19 cellular contexts compared by ENCODE assay signal in genomic region chr6:156425374-156425773, GRCh38.
DNase-seq lines count a peak whose midpoint lies in the region; ATAC-seq, FAIRE-seq and TF ChIP-seq lines count a peak whose summit lies in the region.
"Had no signal": no experiment of that assay in that cellular context is flagged by ENCODE, and none has a peak within 500 bp of the region (broad histone marks: within the 10 kb centered on the region; RNA-seq: fewer than 3 reads in every experiment).

No MANE protein-coding gene starts in this region.

- FAIRE-seq in astrocyte (lab: Jason Lieb, UNC) = no peak
- FAIRE-seq: D721Med had no signal

- H4K20me1 ChIP-seq in astrocyte (ENCODE audit: insufficient read depth, low read length) = no peaks in the 10 kb centered on the region

- H3K4me1 ChIP-seq in heart left ventricle (peaks cover 0 to 11% (median 0%) of the 10 kb centered on the region in 12 donors), astrocyte (ENCODE audit: insufficient read depth, low read length) (peaks cover 22% of the 10 kb centered on the region), tibial artery (peaks cover 0 to 40% (median 7%) of the 10 kb centered on the region in 4 donors)
- H3K4me1 ChIP-seq: lower lobe of right lung, neural progenitor cell, tibial nerve had no signal

- peak overlapping the region; percentile 71 for H3K9ac ChIP-seq in astrocyte (ENCODE audit: low read length)
- H3K9ac ChIP-seq: neural progenitor cell had no signal

- H2AFZ ChIP-seq in astrocyte (ENCODE audit: low read depth, low read length) = no peak overlapping the region
- H2AFZ ChIP-seq: neural progenitor cell had no signal

- H3K27ac ChIP-seq in heart left ventricle (peak overlapping the region in 7 of 12 donors; percentile 3 to 71 (median 28)), astrocyte (ENCODE audit: low read depth, low read length) (peak overlapping the region; percentile 88), tibial artery (peak overlapping the region; percentile 39 to 55)
- H3K27ac ChIP-seq: 22Rv1, lower lobe of right lung, neural progenitor cell, tibial nerve, WERI-Rb-1 had no signal

- H3K27me3 ChIP-seq in heart left ventricle (no peaks in the 10 kb centered on the region), astrocyte (ENCODE audit: insufficient read depth, low read length) (no peaks in the 10 kb centered on the region), tibial artery (no peaks in the 10 kb centered on the region)
- H3K27me3 ChIP-seq: neural progenitor cell, tibial nerve had no signal

- peak overlapping the region; percentile 61 for H3K4me2 ChIP-seq in astrocyte (ENCODE audit: low read length)
- H3K4me2 ChIP-seq: neural progenitor cell had no signal

- intact Hi-C loops in heart left ventricle (cut with DNase I) = no loop called here
- intact Hi-C loops in Right ventricle myocardium superior (cut with DNase I) = no loop called here
- intact Hi-C loops in tibial artery (cut with DNase I; ENCODE audit: low total_unique reads) = no loop called here

- no peaks in the 10 kb centered on the region for H3K79me2 ChIP-seq in astrocyte (ENCODE audit: insufficient read depth, low read length)

- H3K36me3 Mint-ChIP-seq in astrocyte (ENCODE audit: low read depth, unreplicated experiment) = peaks cover 9% of the 10 kb centered on the region
- H3K36me3 Mint-ChIP-seq in activated T-cell treated with anti-CD3 and anti-CD28 coated beads, Interleukin-2, amount 50 U/mL, for 4 hours (ENCODE audit: insufficient read depth) = no peaks in the 10 kb centered on the region
- H3K36me3 Mint-ChIP-seq in stimulated activated naive B cell treated with anti-CD40 and anti-IgM and Interleukin-4, amounts not matched to agents 10 μg/mL and 1 μg/mL and 100 μg/mL, for 72 hours = peaks cover 4 to 6% of the 10 kb centered on the region in 2 donors
- H3K36me3 Mint-ChIP-seq: neural progenitor cell had no signal

- H3K4me3 ChIP-seq in heart left ventricle (no peak overlapping the region), astrocyte (ENCODE audit: insufficient read depth, low read depth, low read length) (no peak overlapping the region), tibial artery (no peak overlapping the region)
- H3K4me3 ChIP-seq: lower lobe of right lung, neural progenitor cell, tibial nerve had no signal

- no peak for TF ChIP-seq POLR2A in heart left ventricle (IDR thresholded peaks at IDR 0.05)

- peak in 1 of 5 donors; percentile 20 for DNase-seq in heart left ventricle
- DNase-seq in Right ventricle myocardium superior = no peak
- DNase-seq in astrocyte (ENCODE audit: low read depth) = peak; percentile 93
- peak; percentile 90 for DNase-seq in glomerular visceral epithelial cell (ENCODE audit: extremely low spot score)
- no peak for DNase-seq in tibial artery
- no peak for DNase-seq in DMS114 treated with DMSO at 0.1 percent for 48 hours (lab: John Stamatoyannopoulos, UW; ENCODE audit: unreplicated experiment)
- DNase-seq in activated T-cell treated with anti-CD3 and anti-CD28 coated beads, Interleukin-2, amount 50 U/mL, for 4 hours = no peak
- no peak for DNase-seq in stimulated activated naive B cell treated with anti-CD40 and anti-IgM and Interleukin-4, amounts not matched to agents 10 μg/mL and 1 μg/mL and 100 μg/mL, for 72 hours
- DNase-seq: activated naive CD8-positive, alpha-beta T cell treated with anti-CD3 and anti-CD28 coated beads, Interleukin-2, amount 50 U/mL, for 24 hours; head of caudate nucleus; lower lobe of right lung; NCI-H1436; NCI-H526; SIG-M5; WERI-Rb-1 had no signal

- no peaks in the 10 kb centered on the region for H3K36me3 ChIP-seq in heart left ventricle
- no peaks in the 10 kb centered on the region for H3K36me3 ChIP-seq in astrocyte (ENCODE audit: insufficient read depth, low read length)
- no peaks in the 10 kb centered on the region for H3K36me3 ChIP-seq in tibial artery
- H3K36me3 ChIP-seq: lower lobe of right lung, neural progenitor cell, tibial nerve, WERI-Rb-1 had no signal

- ATAC-seq in heart left ventricle (peak; percentile 23 to 70 (median 53)), Right ventricle myocardium superior (ENCODE audit: poor library complexity) (no peak)
- no peak for ATAC-seq in activated T-cell treated with anti-CD3 and anti-CD28 coated beads, Interleukin-2, amount 50 U/mL, for 4 hours
- ATAC-seq in stimulated activated naive B cell treated with anti-CD40 and anti-IgM and Interleukin-4, amounts not matched to agents 10 μg/mL and 1 μg/mL and 100 μg/mL, for 72 hours (replicated peaks) = no peak
- ATAC-seq: activated naive CD8-positive, alpha-beta T cell treated with anti-CD3 and anti-CD28 coated beads, Interleukin-2, amount 50 U/mL, for 24 hours; lower lobe of right lung had no signal

- WGBS in heart left ventricle, 4 donors = 67 to 79% (median 73%) methylated on average over 3 of the region's 3 CpGs

- TF ChIP-seq CTCF in heart left ventricle (IDR thresholded peaks at IDR 0.05) (no peak), astrocyte (IDR thresholded peaks at IDR 0.05; ENCODE audit: insufficient read depth, low read depth, low read length) (no peak), tibial artery (IDR thresholded peaks at IDR 0.05) (no peak)

- H3K9me3 ChIP-seq in heart left ventricle = peaks cover 0 to 34% (median 5%) of the 10 kb centered on the region in 12 donors
- H3K9me3 ChIP-seq in astrocyte (ENCODE audit: insufficient read depth, low read depth, low read length) = peaks cover 14% of the 10 kb centered on the region
- peaks cover 0 to 10% (median 3%) of the 10 kb centered on the region in 3 donors for H3K9me3 ChIP-seq in tibial artery
- H3K9me3 ChIP-seq: lower lobe of right lung had no signal

- H3K4me1 Mint-ChIP-seq in astrocyte (ENCODE audit: low read depth, unreplicated experiment) = peaks cover 74% of the 10 kb centered on the region
- H3K4me1 Mint-ChIP-seq in activated T-cell treated with anti-CD3 and anti-CD28 coated beads, Interleukin-2, amount 50 U/mL, for 4 hours (ENCODE audit: low read depth) = peaks cover 28% of the 10 kb centered on the region
- H3K4me1 Mint-ChIP-seq in stimulated activated naive B cell treated with anti-CD40 and anti-IgM and Interleukin-4, amounts not matched to agents 10 μg/mL and 1 μg/mL and 100 μg/mL, for 72 hours = peaks cover 15 to 24% of the 10 kb centered on the region in 2 donors
- H3K4me1 Mint-ChIP-seq: neural progenitor cell had no signal

- peaks cover 38% of the 10 kb centered on the region for H3K9me3 Mint-ChIP-seq in astrocyte (ENCODE audit: unreplicated experiment)
- H3K9me3 Mint-ChIP-seq in activated T-cell treated with anti-CD3 and anti-CD28 coated beads, Interleukin-2, amount 50 U/mL, for 4 hours = no peaks in the 10 kb centered on the region
- H3K9me3 Mint-ChIP-seq in stimulated activated naive B cell treated with anti-CD40 and anti-IgM and Interleukin-4, amounts not matched to agents 10 μg/mL and 1 μg/mL and 100 μg/mL, for 72 hours = peaks cover 4 to 8% of the 10 kb centered on the region in 2 donors

- H3K27ac Mint-ChIP-seq in astrocyte (ENCODE audit: unreplicated experiment) = peak overlapping the region; percentile 97
- no peak overlapping the region for H3K27ac Mint-ChIP-seq in stimulated activated naive B cell treated with anti-CD40 and anti-IgM and Interleukin-4, amounts not matched to agents 10 μg/mL and 1 μg/mL and 100 μg/mL, for 72 hours
- H3K27ac Mint-ChIP-seq: activated naive CD8-positive, alpha-beta T cell treated with anti-CD3 and anti-CD28 coated beads, Interleukin-2, amount 50 U/mL, for 24 hours; neural progenitor cell had no signal

- H3K27me3 Mint-ChIP-seq in astrocyte (ENCODE audit: low read depth, unreplicated experiment) = no peaks in the 10 kb centered on the region
- no peaks in the 10 kb centered on the region for H3K27me3 Mint-ChIP-seq in activated T-cell treated with anti-CD3 and anti-CD28 coated beads, Interleukin-2, amount 50 U/mL, for 4 hours (ENCODE audit: low read depth)
- H3K27me3 Mint-ChIP-seq in stimulated activated naive B cell treated with anti-CD40 and anti-IgM and Interleukin-4, amounts not matched to agents 10 μg/mL and 1 μg/mL and 100 μg/mL, for 72 hours = no peaks in the 10 kb centered on the region
- H3K27me3 Mint-ChIP-seq: activated naive CD8-positive, alpha-beta T cell treated with anti-CD3 and anti-CD28 coated beads, Interleukin-2, amount 50 U/mL, for 24 hours had no signal

- H3K4me3 Mint-ChIP-seq in astrocyte (ENCODE audit: unreplicated experiment) = no peak overlapping the region
- no peak overlapping the region for H3K4me3 Mint-ChIP-seq in activated T-cell treated with anti-CD3 and anti-CD28 coated beads, Interleukin-2, amount 50 U/mL, for 4 hours
- H3K4me3 Mint-ChIP-seq in stimulated activated naive B cell treated with anti-CD40 and anti-IgM and Interleukin-4, amounts not matched to agents 10 μg/mL and 1 μg/mL and 100 μg/mL, for 72 hours = no peak overlapping the region
- H3K4me3 Mint-ChIP-seq: activated naive CD8-positive, alpha-beta T cell treated with anti-CD3 and anti-CD28 coated beads, Interleukin-2, amount 50 U/mL, for 24 hours; neural progenitor cell had no signal

Comparison
In these comparisons a context has a peak if more than half of its experiments do, and no peak if none do; other contexts are left out.
1. ATAC-seq: peak in heart left ventricle (4 of 4); none in Right ventricle myocardium superior (single experiment), activated T-cell treated with anti-CD3 and anti-CD28 coated beads, Interleukin-2, amount 50 U/mL, for 4 hours (0 of 2) and stimulated activated naive B cell treated with anti-CD40 and anti-IgM and Interleukin-4, amounts not matched to agents 10 μg/mL and 1 μg/mL and 100 μg/mL, for 72 hours (0 of 2).
2. DNase-seq: peak in astrocyte (single experiment) and glomerular visceral epithelial cell (single experiment); none in Right ventricle myocardium superior (single experiment), tibial artery (0 of 2), DMS114 treated with DMSO at 0.1 percent for 48 hours (single experiment), activated T-cell treated with anti-CD3 and anti-CD28 coated beads, Interleukin-2, amount 50 U/mL, for 4 hours (single experiment) and stimulated activated naive B cell treated with anti-CD40 and anti-IgM and Interleukin-4, amounts not matched to agents 10 μg/mL and 1 μg/mL and 100 μg/mL, for 72 hours (single experiment).
3. H3K27ac ChIP-seq: peak in every context shown above with its lines; median percentile 88 in astrocyte; 47 in tibial artery; 28 in heart left ventricle.